In genomic region chr9:33293782-33294181, GRCh38 we compare ENCODE assay signal across 1 cellular context.
A peak's percentile ranks its signal among the peaks of the same experiment; 100 is the strongest.
TF ChIP-seq lines count a peak whose summit lies in the region.

No MANE protein-coding gene starts in this region.

TF ChIP-seq in HepG2, 621 proteins besides CTCF, POLR2A, EP300 and RAD21 (continues in another document):
- no peak for TF ChIP-seq ZNF550 (CRISPR knock-in tag; IDR thresholded peaks at IDR 0.05; ENCODE audit: borderline replicate concordance)
- peak; percentile 84 for TF ChIP-seq SAP130 (CRISPR knock-in tag; IDR thresholded peaks at IDR 0.05; ENCODE audit: low read depth)
- TF ChIP-seq HNF4A (CRISPR knock-in tag; IDR thresholded peaks at IDR 0.05) = peak; percentile 96
- TF ChIP-seq ZNF652 (CRISPR knock-in tag; IDR thresholded peaks at IDR 0.05; ENCODE audit: borderline replicate concordance, low read depth) = peak; percentile 72
- TF ChIP-seq FOXP4 (CRISPR knock-in tag; IDR thresholded peaks at IDR 0.05) = peak; percentile 58; the same call in 1 of the 2 replicates
- TF ChIP-seq IRF2 (CRISPR knock-in tag; IDR thresholded peaks at IDR 0.05) = 0 out of 2 replicates have a peak, but pooled peaks have one; percentile 35
- no peak for TF ChIP-seq ZNF275 (CRISPR knock-in tag; IDR thresholded peaks at IDR 0.05; ENCODE audit: borderline replicate concordance)
- TF ChIP-seq BRD4 (CRISPR knock-in tag; IDR thresholded peaks at IDR 0.05) = no peak
- peak; percentile 45 for TF ChIP-seq MED1 (CRISPR knock-in tag; IDR thresholded peaks at IDR 0.05)
- TF ChIP-seq MAX (IDR thresholded peaks at IDR 0.05) = peak; percentile 82
- TF ChIP-seq CEBPB (IDR thresholded peaks at IDR 0.05; ENCODE audit: borderline replicate concordance, low read depth, low read length) = peak; percentile 95
- no peak for TF ChIP-seq ZNF563 (CRISPR knock-in tag; IDR thresholded peaks at IDR 0.05)
- no peak for TF ChIP-seq ZNF616 (CRISPR knock-in tag; IDR thresholded peaks at IDR 0.05; ENCODE audit: low read depth)
- no peak for TF ChIP-seq ZBTB34 (CRISPR knock-in tag; IDR thresholded peaks at IDR 0.05)
- peak; percentile 90 for TF ChIP-seq CEBPG (CRISPR knock-in tag; IDR thresholded peaks at IDR 0.05)
- peak; percentile 54; the same call in 1 of the 2 replicates for TF ChIP-seq DPF2 (CRISPR knock-in tag; IDR thresholded peaks at IDR 0.05; ENCODE audit: borderline replicate concordance, low read depth)
- TF ChIP-seq FOXK2 (IDR thresholded peaks at IDR 0.05) = 0 out of 2 replicates have a peak, but pooled peaks have one; percentile 41
- TF ChIP-seq ZNF281 (CRISPR knock-in tag; IDR thresholded peaks at IDR 0.05; ENCODE audit: borderline replicate concordance) = peak; percentile 28; the same call in 1 of the 2 replicates
- no peak for TF ChIP-seq ZNF33A (CRISPR knock-in tag; IDR thresholded peaks at IDR 0.05; ENCODE audit: borderline replicate concordance)
- no peak for TF ChIP-seq ZNF343 (CRISPR knock-in tag; IDR thresholded peaks at IDR 0.05)
- no peak for TF ChIP-seq ZNF749 (CRISPR knock-in tag; IDR thresholded peaks at IDR 0.05; ENCODE audit: borderline replicate concordance)
- peak; percentile 34; the same call in 1 of the 2 replicates for TF ChIP-seq LCORL (IDR thresholded peaks at IDR 0.05)
- 0 out of 2 replicates have a peak, but pooled peaks have one; percentile 29 for TF ChIP-seq LCORL (CRISPR knock-in tag; IDR thresholded peaks at IDR 0.05)
- TF ChIP-seq NR2F6 (IDR thresholded peaks at IDR 0.05) = no peak; the same call in 1 of the 2 replicates
- TF ChIP-seq NR2F6 (CRISPR knock-in tag; IDR thresholded peaks at IDR 0.05) = no peak
- peak; percentile 41; the same call in 1 of the 2 replicates for TF ChIP-seq ZKSCAN8 (CRISPR knock-in tag; IDR thresholded peaks at IDR 0.05; ENCODE audit: borderline replicate concordance)
- TF ChIP-seq PAXIP1 (CRISPR knock-in tag; conservative IDR thresholded peaks at IDR 0.05) = peak; percentile 86
- TF ChIP-seq ELF3 (CRISPR knock-in tag; IDR thresholded peaks at IDR 0.05) = peak; percentile 83
- TF ChIP-seq HNF4G (IDR thresholded peaks at IDR 0.05; ENCODE audit: borderline replicate concordance, low read depth, low read length) = peak; percentile 90
- TF ChIP-seq HNF4G (CRISPR knock-in tag; IDR thresholded peaks at IDR 0.05; ENCODE audit: borderline replicate concordance, low read depth) = peak; percentile 26; the same call in 1 of the 2 replicates
- TF ChIP-seq RBM39 (IDR thresholded peaks at IDR 0.05; ENCODE audit: low read depth, low read length, poor library complexity, severe bottlenecking) = no peak
- peak; percentile 93 for TF ChIP-seq SOX5 (CRISPR knock-in tag; IDR thresholded peaks at IDR 0.05; ENCODE audit: borderline replicate concordance)
- 0 out of 2 replicates have a peak, but pooled peaks have one; percentile 50 for TF ChIP-seq MXD4 (CRISPR knock-in tag; IDR thresholded peaks at IDR 0.05)
- peak; percentile 48; the same call in 1 of the 2 replicates for TF ChIP-seq RARA (CRISPR knock-in tag; IDR thresholded peaks at IDR 0.05)
- peak; percentile 40; the same call in 1 of the 2 replicates for TF ChIP-seq PPARG (CRISPR knock-in tag; conservative IDR thresholded peaks at IDR 0.05)
- no peak for TF ChIP-seq ZNF569 (CRISPR knock-in tag; IDR thresholded peaks at IDR 0.05; ENCODE audit: borderline replicate concordance)
- no peak for TF ChIP-seq GABPA (IDR thresholded peaks at IDR 0.05; ENCODE audit: low read depth, low read length)
- TF ChIP-seq GABPA (CRISPR knock-in tag; IDR thresholded peaks at IDR 0.05; ENCODE audit: low read depth) = 0 out of 2 replicates have a peak, but pooled peaks have one; percentile 34
- peak; percentile 47; the same call in 1 of the 2 replicates for TF ChIP-seq HMG20A (CRISPR knock-in tag; IDR thresholded peaks at IDR 0.05; ENCODE audit: borderline replicate concordance)
- no peak for TF ChIP-seq MXD3 (CRISPR knock-in tag; IDR thresholded peaks at IDR 0.05)
- TF ChIP-seq NR2F1 (CRISPR knock-in tag; IDR thresholded peaks at IDR 0.05) = no peak
- peak; percentile 67; the same call in 1 of the 2 replicates for TF ChIP-seq TFAP4 (IDR thresholded peaks at IDR 0.05; ENCODE audit: borderline replicate concordance, low read depth)
- no peak for TF ChIP-seq ZNF460 (CRISPR knock-in tag; IDR thresholded peaks at IDR 0.05; ENCODE audit: borderline replicate concordance)
- peak; percentile 48 for TF ChIP-seq KAT8 (CRISPR knock-in tag; IDR thresholded peaks at IDR 0.05)
- TF ChIP-seq TFE3 (CRISPR knock-in tag; IDR thresholded peaks at IDR 0.05) = peak; percentile 92
- peak; percentile 74 for TF ChIP-seq HDAC2 (CRISPR knock-in tag; IDR thresholded peaks at IDR 0.05)
- TF ChIP-seq NCOA2 (CRISPR knock-in tag; IDR thresholded peaks at IDR 0.05) = peak; percentile 55
- no peak for TF ChIP-seq ZNF430 (CRISPR knock-in tag; IDR thresholded peaks at IDR 0.05)
- 0 out of 2 replicates have a peak, but pooled peaks have one; percentile 21 for TF ChIP-seq SMYD3 (CRISPR knock-in tag; IDR thresholded peaks at IDR 0.05)
- TF ChIP-seq NR2C2 (CRISPR knock-in tag; IDR thresholded peaks at IDR 0.05; ENCODE audit: borderline replicate concordance) = peak; percentile 34; the same call in 1 of the 2 replicates
- peak; percentile 51 for TF ChIP-seq ASH2L (IDR thresholded peaks at IDR 0.05; ENCODE audit: insufficient read length, low read depth, low read length)
- 0 out of 2 replicates have a peak, but pooled peaks have one; percentile 31 for TF ChIP-seq HDAC1 (CRISPR knock-in tag; IDR thresholded peaks at IDR 0.05)
- TF ChIP-seq REPIN1 (CRISPR knock-in tag; IDR thresholded peaks at IDR 0.05; ENCODE audit: borderline replicate concordance, low read depth) = 0 out of 2 replicates have a peak, but pooled peaks have one; percentile 37
- 0 out of 2 replicates have a peak, but pooled peaks have one; percentile 18 for TF ChIP-seq ZNF331 (CRISPR knock-in tag; IDR thresholded peaks at IDR 0.05)
- peak; percentile 62; the same call in 1 of the 3 replicates for TF ChIP-seq MXI1 (IDR thresholded peaks at IDR 0.05; ENCODE audit: borderline replicate concordance, low read depth, low read length)
- no peak for TF ChIP-seq BRCA1 (CRISPR knock-in tag; IDR thresholded peaks at IDR 0.05)
- TF ChIP-seq FOXK1 (CRISPR knock-in tag; IDR thresholded peaks at IDR 0.05; ENCODE audit: borderline replicate concordance, low read depth) = peak; percentile 61; the same call in 1 of the 2 replicates
- TF ChIP-seq GATAD2A (CRISPR knock-in tag; IDR thresholded peaks at IDR 0.05) = peak; percentile 89
- TF ChIP-seq ZNF138 (CRISPR knock-in tag; IDR thresholded peaks at IDR 0.05; ENCODE audit: low read depth) = no peak
- no peak for TF ChIP-seq SP1 (IDR thresholded peaks at IDR 0.05)
- TF ChIP-seq SP1 (CRISPR knock-in tag; IDR thresholded peaks at IDR 0.05) = no peak
- no peak for TF ChIP-seq HMG20B (CRISPR knock-in tag; conservative IDR thresholded peaks at IDR 0.05)
